ENCODE assay signal across 27 cellular contexts in genomic region chr4:100424376-100424775, GRCh38.
"Had no signal": no experiment of that assay in that cellular context is flagged by ENCODE, and none has a peak within 500 bp of the region (broad histone marks: within the 10 kb centered on the region; RNA-seq: fewer than 3 reads in every experiment).

No MANE protein-coding gene starts in this region.

- ATAC-seq: activated CD4-positive, alpha-beta T cell treated with anti-CD3 and anti-CD28 coated beads for 36 hours; activated CD8-positive, alpha-beta T cell treated with anti-CD3 and anti-CD28 coated beads, Interleukin-2, amount 10 ng/mL, durations not matched to agents 7 days and 5 days; activated naive CD4-positive, alpha-beta T cell treated with anti-CD3 and anti-CD28 coated beads, Interleukin-2, amount 50 U/mL, for 72 hours; activated T-cell treated with anti-CD3 and anti-CD28 coated beads, Interleukin-2, amount 50 U/mL, for 72 hours; body of pancreas; esophagus mucosa; foreskin keratinocyte; gastrocnemius medialis; T-helper 17 cell had no signal

- DNase-seq: activated CD4-positive, alpha-beta memory T cell treated with anti-CD3 and anti-CD28 coated beads for 36 hours; activated CD4-positive, alpha-beta T cell treated with anti-CD3 and anti-CD28 coated beads for 36 hours; activated CD4-positive, alpha-beta T cell treated with anti-CD3 and anti-CD28 coated beads, Interleukin-2, amount 10 ng/mL, durations not matched to agents 24 days and 14 days; activated CD4-positive, CD25-positive, alpha-beta regulatory T cell; activated CD4-positive, CD25-positive, alpha-beta regulatory T cell treated with anti-CD3 and anti-CD28 coated beads, Interleukin-2, amount 50 U/mL, for 72 hours; activated CD8-positive, alpha-beta memory T cell treated with anti-CD3 and anti-CD28 coated beads, Interleukin-2, amount 50 U/mL, for 48 hours; activated CD8-positive, alpha-beta T cell treated with anti-CD3 and anti-CD28 coated beads, Interleukin-2, amount 10 ng/mL, durations not matched to agents 7 days and 5 days; activated gamma-delta T cell; activated naive CD4-positive, alpha-beta T cell; activated naive CD4-positive, alpha-beta T cell treated with anti-CD3 and anti-CD28 coated beads, Interleukin-2, amount 10 ng/mL, durations not matched to agents 7 days and 5 days; activated T-cell treated with anti-CD3 and anti-CD28 coated beads for 4 hours; activated T-cell treated with anti-CD3 and anti-CD28 coated beads, Interleukin-2, amount 50 U/mL, for 24 hours; activated T-cell treated with anti-CD3 and anti-CD28 coated beads, Interleukin-2, amount 50 U/mL, for 72 hours; amniotic stem cell; body of pancreas; central memory CD4-positive, alpha-beta T cell; cerebellar nuclear complex; colonic mucosa; effector memory CD4-positive, alpha-beta T cell; endodermal cell; foreskin keratinocyte; gastrocnemius medialis; glutamatergic neuron; T-helper 1 cell; T-helper 17 cell had no signal
